ENCODE assay signal across 1 cellular context in genomic region chr20:63224272-63225081, GRCh38.
A peak's percentile ranks its signal among the peaks of the same experiment; 100 is the strongest.
TF ChIP-seq lines count a peak whose summit lies in the region.

No MANE protein-coding gene starts in this region.

TF ChIP-seq in HepG2, 621 proteins besides CTCF, POLR2A, EP300 and RAD21 (continued from another document and continues in another):
- TF ChIP-seq ZNF567 (CRISPR knock-in tag; IDR thresholded peaks at IDR 0.05; ENCODE audit: borderline replicate concordance) (no peak), ZNF335 (CRISPR knock-in tag; IDR thresholded peaks at IDR 0.05) (no peak), ARID4A (CRISPR knock-in tag; IDR thresholded peaks at IDR 0.05; ENCODE audit: borderline replicate concordance) (peak; percentile 28; the same call in 1 of the 2 replicates), NBN (conservative IDR thresholded peaks at IDR 0.05) (no peak), ZBTB10 (CRISPR knock-in tag; IDR thresholded peaks at IDR 0.05; ENCODE audit: borderline replicate concordance) (no peak), ZNF142 (CRISPR knock-in tag; IDR thresholded peaks at IDR 0.05) (no peak), TBL1XR1 (IDR thresholded peaks at IDR 0.05; ENCODE audit: borderline replicate concordance, low read length, partially characterized antibody) (no peak), HNF1B (CRISPR knock-in tag; IDR thresholded peaks at IDR 0.05) (peak; percentile 30; the same call in 1 of the 2 replicates), XBP1 (CRISPR knock-in tag; IDR thresholded peaks at IDR 0.05) (no peak), ELF3 (CRISPR knock-in tag; IDR thresholded peaks at IDR 0.05) (no peak), REXO4 (CRISPR knock-in tag; IDR thresholded peaks at IDR 0.05; ENCODE audit: borderline replicate concordance) (0 out of 2 replicates have a peak, but pooled peaks have one; percentile 66), TOPORS (CRISPR knock-in tag; IDR thresholded peaks at IDR 0.05) (no peak), ZMAT3 (CRISPR knock-in tag; conservative IDR thresholded peaks at IDR 0.05) (no peak), ZKSCAN8 (CRISPR knock-in tag; IDR thresholded peaks at IDR 0.05; ENCODE audit: borderline replicate concordance) (no peak), JUND (CRISPR knock-in tag; IDR thresholded peaks at IDR 0.05) (no peak), ZNF260 (CRISPR knock-in tag; IDR thresholded peaks at IDR 0.05; ENCODE audit: borderline replicate concordance, low read depth) (no peak), ZNF407 (CRISPR knock-in tag; IDR thresholded peaks at IDR 0.05; ENCODE audit: not compliant biosample characterization) (no peak), ARID3A (IDR thresholded peaks at IDR 0.05; ENCODE audit: low read depth, low read length) (no peak), MIER3 (CRISPR knock-in tag; IDR thresholded peaks at IDR 0.05; ENCODE audit: borderline replicate concordance) (no peak), AHR (CRISPR knock-in tag; IDR thresholded peaks at IDR 0.05) (no peak), CHD4 (IDR thresholded peaks at IDR 0.05; ENCODE audit: borderline replicate concordance, low read length) (no peak), UBTF (CRISPR knock-in tag; IDR thresholded peaks at IDR 0.05) (peak; percentile 43; the same call in 1 of the 2 replicates), ZNF780A (CRISPR knock-in tag; IDR thresholded peaks at IDR 0.05) (no peak), HNRNPH1 (optimal IDR thresholded peaks at IDR 0.05; ENCODE audit: low read depth, low read length) (no peak), SP4 (CRISPR knock-in tag; IDR thresholded peaks at IDR 0.05) (peak; percentile 43; the same call in 1 of the 2 replicates)
